In genomic region chr4:150242820-150243458, GRCh38 we compare ENCODE assay signal across 8 cellular contexts.
DNase-seq lines count a peak whose midpoint lies in the region; ATAC-seq and TF ChIP-seq lines count a peak whose summit lies in the region.

No MANE protein-coding gene starts in this region.

- DNase-seq in Right ventricle myocardium inferior (ENCODE audit: missing footprints) (no peak), cardiac septum (ENCODE audit: low spot score) (no peak), HL-60 (ENCODE audit: low read depth in 1 of 2, low spot score in 1 of 2) (no peak), left ventricle myocardium inferior (no peak), stomach (no peak)
- DNase-seq in stimulated activated CD4-positive, alpha-beta T cell treated with anti-CD3 and anti-CD28 coated beads, Interleukin-4, amount 100 ng/mL, for 24 hours, result no peak

- no peak for TF ChIP-seq POLR2A in stomach (IDR thresholded peaks at IDR 0.05)

- intact Hi-C loops in Right ventricle myocardium inferior (cut with DNase I), result loop anchor here (2.0 kb wide), 2 partner anchors 232 to 244 kb away; no protein-coding TSS in a partner anchor
- intact Hi-C loops in cardiac septum (cut with DNase I), result no loop called here
- intact Hi-C loops in left ventricle myocardium inferior (cut with micrococcal nuclease), result loop anchor here (5.0 kb wide), 1 partner anchor 246 kb away; no protein-coding TSS in a partner anchor
- intact Hi-C loops in stomach (cut with DNase I; ENCODE audit: low total_unique reads), result no loop called here

- H3K9me3 ChIP-seq in left ventricle myocardium inferior (replicated peaks) (no peaks in the 10 kb centered on the region), stomach (no peaks in the 10 kb centered on the region)

- H3K4me1 ChIP-seq in left ventricle myocardium inferior (no peaks in the 10 kb centered on the region), stomach (no peaks in the 10 kb centered on the region)

- peaks cover 2% of the 10 kb centered on the region for H3K36me3 ChIP-seq in left ventricle myocardium inferior
- peaks cover 0 to 6% (median under 1%) of the 10 kb centered on the region in 4 donors for H3K36me3 ChIP-seq in stomach

- H3K27ac ChIP-seq in HL-60 (replicated peaks), result no peak overlapping the region
- no peak overlapping the region for H3K27ac ChIP-seq in VCaP
- H3K27ac ChIP-seq in left ventricle myocardium inferior (replicated peaks), result no peak overlapping the region
- no peak overlapping the region for H3K27ac ChIP-seq in stomach

- H3K27me3 ChIP-seq in HL-60 (ENCODE audit: insufficient read depth, poor library complexity, severe bottlenecking) (peaks cover 3% of the 10 kb centered on the region), left ventricle myocardium inferior (ENCODE audit: low read depth) (no peaks in the 10 kb centered on the region), stomach (no peaks in the 10 kb centered on the region)

- no peak for TF ChIP-seq EP300 in stomach (IDR thresholded peaks at IDR 0.05)

- peak; percentile 65 for TF ChIP-seq CTCF in HL-60 (IDR thresholded peaks at IDR 0.05; ENCODE audit: insufficient read depth, low read length)
- TF ChIP-seq CTCF in VCaP (conservative IDR thresholded peaks at IDR 0.05), result peak; percentile 90
- TF ChIP-seq CTCF in left ventricle myocardium inferior (IDR thresholded peaks at IDR 0.05; ENCODE audit: borderline replicate concordance), result peak; percentile 93
- TF ChIP-seq CTCF in stomach (IDR thresholded peaks at IDR 0.05), result peak in 5 of 7 experiments; percentile 25 to 80 (median 69)

- 45 to 55% (median 46%) methylated on average over 6 of the region's 6 CpGs for WGBS in stomach, 5 donors

- peak; percentile 28 for ATAC-seq in Right ventricle myocardium inferior
- no peak for ATAC-seq in HG02588 (IDR thresholded peaks at IDR 0.05; ENCODE audit: unreplicated experiment)

- no peak overlapping the region for H3K4me3 ChIP-seq in HL-60 (replicated peaks; ENCODE audit: insufficient read depth, low read length)
- H3K4me3 ChIP-seq in left ventricle myocardium inferior, result no peak overlapping the region
- no peak overlapping the region for H3K4me3 ChIP-seq in stomach

Comparison
In these comparisons a context has a peak if more than half of its experiments do, and no peak if none do; other contexts are left out.
1. intact Hi-C loops: an anchor here in Right ventricle myocardium inferior (2.0 kb wide) and left ventricle myocardium inferior (5.0 kb wide); none called in cardiac septum and stomach.